ENCODE assay signal across 9 cellular contexts in genomic region chr3:138936763-138937689, GRCh38. TPM values are rescaled to one million over a fixed set of nuclear protein-coding genes. Genes with fewer than 3 reads are reported as not detected.
DNase-seq lines count a peak whose midpoint lies in the region; ATAC-seq and TF ChIP-seq lines count a peak whose summit lies in the region.
"Had no signal": no experiment of that assay in that cellular context is flagged by ENCODE, and none has a peak within 500 bp of the region (broad histone marks: within the 10 kb centered on the region; RNA-seq: fewer than 3 reads in every experiment).

No MANE protein-coding gene starts in this region.

- H2AFZ ChIP-seq in GM23338 (peak overlapping the region; percentile 92), PC-9 (no peak overlapping the region), mesenchymal stem cell (ENCODE audit: low read depth, low read length) (no peak overlapping the region)

- no peak overlapping the region for H2BK120ac ChIP-seq in mesenchymal stem cell (ENCODE audit: low read depth, low read length)

- H4K20me1 ChIP-seq in GM23338 (replicated peaks; ENCODE audit: insufficient read depth) (peaks cover 14% of the 10 kb centered on the region), PC-9 (ENCODE audit: insufficient read depth) (no peaks in the 10 kb centered on the region)

- H3K9ac ChIP-seq in rectal smooth muscle tissue (ENCODE audit: low read length), result no peak overlapping the region
- H3K9ac ChIP-seq in mesenchymal stem cell (ENCODE audit: low read length), result no peak overlapping the region

- TF ChIP-seq CTCF in GM23338 (conservative IDR thresholded peaks at IDR 0.05; ENCODE audit: low read depth in 2 of 2) (no peak), PC-9 (conservative IDR thresholded peaks at IDR 0.05) (no peak), fibroblast of villous mesenchyme (IDR thresholded peaks at IDR 0.05; ENCODE audit: insufficient read depth, low read depth, low read length) (no peak)

- no peak overlapping the region for H3K23ac ChIP-seq in mesenchymal stem cell (ENCODE audit: low read length in 2 of 2)

- CTCF ChIA-PET in PC-9 (lab: Charles Lee), result interaction anchor here (0.7 to 1.6 kb wide), 7 partner anchors 13 to 519 kb away, joined by 3 to 20 read pairs (median 5); partner anchors contain the start of gene CEP70

- no peak overlapping the region for H3K14ac ChIP-seq in mesenchymal stem cell (ENCODE audit: low read length in 2 of 2)

- no peaks in the 10 kb centered on the region for H3K36me3 ChIP-seq in GM23338 (ENCODE audit: insufficient read depth)
- no peaks in the 10 kb centered on the region for H3K36me3 ChIP-seq in PC-9 (ENCODE audit: low read depth)
- H3K36me3 ChIP-seq in rectal smooth muscle tissue (ENCODE audit: control insufficient read depth, insufficient read depth, low read length), result no peaks in the 10 kb centered on the region
- H3K36me3 ChIP-seq in mesenchymal stem cell (ENCODE audit: control insufficient read depth in 1 of 2, insufficient read depth in 2 of 2, low read depth in 1 of 2, low read length in 2 of 2), result no peaks in the 10 kb centered on the region
- no peaks in the 10 kb centered on the region for H3K36me3 ChIP-seq in HAP-1 (replicated peaks)

- H3K9me2 ChIP-seq in GM23338 (ENCODE audit: insufficient read depth) (no peaks in the 10 kb centered on the region), PC-9 (ENCODE audit: insufficient read depth) (no peaks in the 10 kb centered on the region)

- 13% methylated on average over 36 of the region's 43 CpGs for WGBS in mesenchymal stem cell

- H3K4me1 Mint-ChIP-seq in GM23338, result peaks cover 55% of the 10 kb centered on the region

- no peak overlapping the region for H2BK5ac ChIP-seq in mesenchymal stem cell (ENCODE audit: low read depth, low read length, poor library complexity, severe bottlenecking)

- no TSS peak for BruUV-seq in PC-9 (replicated peaks; lab: Mats Ljungman, UMichigan)

- H3K27me3 ChIP-seq in GM23338 (ENCODE audit: insufficient read depth) (peaks cover 81% of the 10 kb centered on the region), PC-9 (ENCODE audit: insufficient read depth, low read depth) (no peaks in the 10 kb centered on the region), rectal smooth muscle tissue (ENCODE audit: control insufficient read depth, insufficient read depth, low read length) (peaks cover 55% of the 10 kb centered on the region), mesenchymal stem cell (ENCODE audit: control insufficient read depth in 1 of 2, insufficient read depth in 1 of 2, low read length in 2 of 2) (peaks cover 79 to 87% of the 10 kb centered on the region in 2 experiments), HAP-1 (ENCODE audit: low read depth) (no peaks in the 10 kb centered on the region)

- H3K36me3 Mint-ChIP-seq in GM23338 (ENCODE audit: low read depth), result no peaks in the 10 kb centered on the region

- no peak overlapping the region for H3K27ac ChIP-seq in GM23338 (ENCODE audit: low read depth)
- no peak overlapping the region for H3K27ac ChIP-seq in PC-9
- H3K27ac ChIP-seq in rectal smooth muscle tissue (ENCODE audit: low read depth, low read length), result no peak overlapping the region
- no peak overlapping the region for H3K27ac ChIP-seq in mesenchymal stem cell (ENCODE audit: low read length, poor library complexity, severe bottlenecking)

- no peak overlapping the region for H2BK12ac ChIP-seq in mesenchymal stem cell (ENCODE audit: low read length in 2 of 2)

- no peak overlapping the region for H2BK15ac ChIP-seq in mesenchymal stem cell (ENCODE audit: low read depth, poor library complexity, severe bottlenecking)

- peaks cover 82% of the 10 kb centered on the region for H3K27me3 Mint-ChIP-seq in GM23338 (ENCODE audit: insufficient read depth, low read depth, poor library complexity)

- no peak overlapping the region for H2AK5ac ChIP-seq in mesenchymal stem cell (ENCODE audit: low read length, severe bottlenecking)

- peak overlapping the region; percentile 65 for H3K4me3 ChIP-seq in GM23338
- H3K4me3 ChIP-seq in PC-9, result no peak overlapping the region
- H3K4me3 ChIP-seq in fibroblast of villous mesenchyme (ENCODE audit: low read depth, low read length), result no peak overlapping the region
- H3K4me3 ChIP-seq in rectal smooth muscle tissue (ENCODE audit: low read length), result peak overlapping the region; percentile 35
- H3K4me3 ChIP-seq in mesenchymal stem cell (ENCODE audit: insufficient read depth in 1 of 2, low read depth in 1 of 2, low read length in 2 of 2), result peak overlapping the region in 1 of 2 experiments; percentile 62
- H3K4me3 ChIP-seq in HAP-1, result no peak overlapping the region

- H4K8ac ChIP-seq in mesenchymal stem cell (ENCODE audit: low read length), result no peak overlapping the region

- in situ Hi-C loops in HAP-1 (cut with MboI; ENCODE audit: low sequenced_read_pairs), result loop anchor here (10.0 kb wide), 1 partner anchor 522 kb away; no protein-coding TSS in a partner anchor

- H3K4ac ChIP-seq in mesenchymal stem cell (ENCODE audit: low read depth in 1 of 2, low read length in 2 of 2), result no peak overlapping the region

- peaks cover 57% of the 10 kb centered on the region for H3K4me1 ChIP-seq in GM23338 (ENCODE audit: insufficient read depth)
- H3K4me1 ChIP-seq in PC-9 (replicated peaks; ENCODE audit: insufficient read depth), result 0 out of 2 replicates have a peak, but pooled peaks cover 6% of the 10 kb centered on the region
- H3K4me1 ChIP-seq in rectal smooth muscle tissue (ENCODE audit: control insufficient read depth, insufficient read depth, low read length), result peaks cover 10% of the 10 kb centered on the region
- peaks cover 33% of the 10 kb centered on the region for H3K4me1 ChIP-seq in mesenchymal stem cell (ENCODE audit: control insufficient read depth, insufficient read depth, low read depth, low read length)
- peaks cover 6% of the 10 kb centered on the region for H3K4me1 ChIP-seq in HAP-1

- H3K79me2 ChIP-seq in GM23338 (replicated peaks; ENCODE audit: insufficient read depth), result no peaks in the 10 kb centered on the region
- no peaks in the 10 kb centered on the region for H3K79me2 ChIP-seq in PC-9 (ENCODE audit: low read depth)

- intact Hi-C loops in PC-9 (cut with micrococcal nuclease; ENCODE audit: unreplicated experiment), result loop anchor here (1.0 to 5.0 kb wide), 3 partner anchors 265 to 755 kb away; no protein-coding TSS in a partner anchor

- no peak overlapping the region for H3K18ac ChIP-seq in mesenchymal stem cell (ENCODE audit: low read depth in 1 of 2, low read length in 2 of 2)

- H3K79me1 ChIP-seq in mesenchymal stem cell (replicated peaks; ENCODE audit: low read length, poor library complexity, severe bottlenecking), result no peaks in the 10 kb centered on the region

- H3K27ac Mint-ChIP-seq in GM23338, result no peak overlapping the region

- H3F3A ChIP-seq in GM23338 (replicated peaks; ENCODE audit: low read depth) (peaks cover 29% of the 10 kb centered on the region), PC-9 (ENCODE audit: insufficient read depth, low read depth) (no peaks in the 10 kb centered on the region)

- H3K4me3 Mint-ChIP-seq in GM23338, result peak overlapping the region; percentile 69

- peak overlapping the region; percentile 92 for H3K4me2 ChIP-seq in GM23338
- H3K4me2 ChIP-seq in PC-9, result peak overlapping the region; percentile 98
- no peak overlapping the region for H3K4me2 ChIP-seq in mesenchymal stem cell (ENCODE audit: low read length, poor library complexity, severe bottlenecking)

- POLR2A ChIA-PET in PC-9 (lab: Charles Lee; ENCODE audit: unreplicated experiment), result interaction anchor here (0.6 kb wide), 1 partner anchor 35 kb away, joined by 3 read pairs; no protein-coding TSS in a partner anchor

- DNase-seq in GM23338 (ENCODE audit: low spot score) (no peak), PC-9 (no peak), fibroblast of villous mesenchyme (ENCODE audit: low read depth) (peak; percentile 7), mesenchymal stem cell (no peak), HAP-1 (ENCODE audit: low spot score in 2 of 2) (no peak), dermis blood vessel endothelial cell (no peak)
- no peak for DNase-seq in stimulated activated CD4-positive, alpha-beta T cell treated with anti-CD3 and anti-CD28 coated beads, Interleukin-4, amount 100 ng/mL, for 24 hours
- DNase-seq: NK-92 treated with Interleukin-12 subunit alpha and Interleukin-12 subunit beta, amount 100 ng/mL, for 24 hours had no signal

- ATAC-seq in GM23338, result no peak

- no peak overlapping the region for H4K91ac ChIP-seq in mesenchymal stem cell (ENCODE audit: low read length)

- H3K9me3 ChIP-seq in PC-9 (ENCODE audit: insufficient read depth, low read depth) (no peaks in the 10 kb centered on the region), mesenchymal stem cell (ENCODE audit: control insufficient read depth, low read length) (no peaks in the 10 kb centered on the region), HAP-1 (no peaks in the 10 kb centered on the region)

- peaks cover 3% of the 10 kb centered on the region; the same call in 1 of the 3 replicates for H3K9me3 Mint-ChIP-seq in GM23338

TF ChIP-seq in GM23338, 12 proteins besides CTCF, POLR2A, EP300 and RAD21:
- peak; percentile 86 for TF ChIP-seq EZH2phosphoT487 (IDR thresholded peaks at IDR 0.05; ENCODE audit: unreplicated experiment)
- no peak for TF ChIP-seq POLR2AphosphoS5 (IDR thresholded peaks at IDR 0.05; ENCODE audit: low read depth)
- peak; percentile 79 for TF ChIP-seq EZH2 (IDR thresholded peaks at IDR 0.05; ENCODE audit: low read depth, unreplicated experiment)
- no peak for TF ChIP-seq NANOG (IDR thresholded peaks at IDR 0.05; ENCODE audit: borderline replicate concordance)

RNA-seq across cellular contexts. Expression of gene FOXL2, which starts 9.9 kb away (rescaled TPM):
- total RNA-seq in GM23338 (2014; rRNA removed; shearing (Covaris generic)), result 2.3 and 3.5 TPM in 2 replicates
- polyA plus RNA-seq in GM23338 (2016; fragmentation: Nextera tagmentation; extraction: Ambion mirVana), result 0.89 and 1.2 TPM in 2 replicates
- not detected in 2 replicates for total RNA-seq in PC-9 (2021)
- 49.7 and 52.8 TPM in 2 replicates for total RNA-seq in fibroblast of villous mesenchyme
- polyA plus RNA-seq in mesenchymal stem cell (2013, experiment 1 of 2), result 0.07 TPM
- not detected for polyA plus RNA-seq in mesenchymal stem cell (2013, experiment 2 of 2)
- not detected in 2 replicates for total RNA-seq in dermis blood vessel endothelial cell

RNA-seq across cellular contexts. Expression of gene FOXL2NB, which starts 10.0 kb away (rescaled TPM):
- 10.0 and 15.6 TPM in 2 replicates for total RNA-seq in GM23338 (2014; rRNA removed; shearing (Covaris generic))
- polyA plus RNA-seq in GM23338 (2016; fragmentation: Nextera tagmentation; extraction: Ambion mirVana), result 9.3 and 11.2 TPM in 2 replicates
- total RNA-seq in PC-9 (2021), result 0.09 and 0.18 TPM in 2 replicates
- total RNA-seq in fibroblast of villous mesenchyme, result 61.8 and 101 TPM in 2 replicates
- not detected for polyA plus RNA-seq in mesenchymal stem cell (2013, experiment 1 of 2)
- polyA plus RNA-seq in mesenchymal stem cell (2013, experiment 2 of 2), result 0.04 TPM
- total RNA-seq in dermis blood vessel endothelial cell, result under 0.01 TPM in 1 of 2 replicates, not detected in the other

Comparison
In these comparisons a context has a peak if more than half of its experiments do, and no peak if none do; other contexts are left out.
1. H3K4me3 ChIP-seq: peak in GM23338 (single experiment) and rectal smooth muscle tissue (single experiment); none in PC-9 (single experiment), fibroblast of villous mesenchyme (single experiment) and HAP-1 (single experiment).
2. RNA of gene FOXL2, which starts 9.9 kb away (total RNA-seq): 49.7 to 52.8 TPM in fibroblast of villous mesenchyme; 2.3 to 3.5 TPM in GM23338, not detected in PC-9 and not detected in dermis blood vessel endothelial cell; every median in the first group is over 10 times any median in the second.